In genomic region chr5:154059039-154059430, GRCh38 we compare ENCODE assay signal across 16 cellular contexts. TPM values are rescaled to one million over a fixed set of nuclear protein-coding genes. Genes with fewer than 3 reads are reported as not detected.
A peak's percentile ranks its signal among the peaks of the same experiment; 100 is the strongest.
DNase-seq lines count a peak whose midpoint lies in the region; ATAC-seq and TF ChIP-seq lines count a peak whose summit lies in the region.
"Had no signal": no experiment of that assay in that cellular context is flagged by ENCODE, and none has a peak within 500 bp of the region (broad histone marks: within the 10 kb centered on the region; RNA-seq: fewer than 3 reads in every experiment).

No MANE protein-coding gene starts in this region.

- TF ChIP-seq CTCF in GM06990 (IDR thresholded peaks at IDR 0.05; ENCODE audit: insufficient read depth, low read length, poor library complexity, severe bottlenecking) (no peak), tibial nerve (IDR thresholded peaks at IDR 0.05) (no peak)

- 52 to 61% methylated on average over 6 of the region's 6 CpGs for WGBS in tibial nerve, 2 donors

- H3K27ac Mint-ChIP-seq in T-helper 17 cell, result peak overlapping the region; percentile 87
- H3K27ac Mint-ChIP-seq: T-helper 1 cell treated with Interleukin-12 subunit alpha and Interleukin-12 subunit beta and Interleukin-4 antibody, amounts not matched to agents 30 μg/mL and 1 μg/mL, for 36 hours had no signal

- peaks cover 26% of the 10 kb centered on the region for H3K4me1 Mint-ChIP-seq in T-helper 17 cell

- H3K9me3 ChIP-seq in T-helper 17 cell (ENCODE audit: control insufficient read depth, low read length, poor library complexity, severe bottlenecking), result no peaks in the 10 kb centered on the region
- H3K9me3 ChIP-seq in tibial nerve, result no peaks in the 10 kb centered on the region

- no peak overlapping the region for H3K27ac ChIP-seq in tibial nerve

- H3K36me3 ChIP-seq in GM06990 (ENCODE audit: control insufficient read depth, insufficient read depth, low read length) (peaks cover 1% of the 10 kb centered on the region), tibial nerve (peaks cover 0 to 7% (median 0%) of the 10 kb centered on the region in 3 donors)

- peaks cover 0 to 15% (median 0%) of the 10 kb centered on the region in 4 donors for H3K4me1 ChIP-seq in tibial nerve

- H3K27me3 ChIP-seq in GM06990 (replicated peaks; ENCODE audit: control insufficient read depth, insufficient read depth, low read length) (no peaks in the 10 kb centered on the region), tibial nerve (no peaks in the 10 kb centered on the region)

- H3K36me3 Mint-ChIP-seq in T-helper 17 cell (ENCODE audit: low read depth), result peaks cover 4% of the 10 kb centered on the region

- H3K27me3 Mint-ChIP-seq in T-helper 17 cell, result no peaks in the 10 kb centered on the region

- H3K4me3 Mint-ChIP-seq in T-helper 17 cell, result peak overlapping the region; percentile 69
- H3K4me3 Mint-ChIP-seq: CD14-positive monocyte; T-helper 1 cell treated with Interleukin-12 subunit alpha and Interleukin-12 subunit beta and Interleukin-4 antibody, amounts not matched to agents 30 μg/mL and 1 μg/mL, for 36 hours had no signal

- no peak for TF ChIP-seq EP300 in tibial nerve (IDR thresholded peaks at IDR 0.05)

- DNase-seq in GM06990 (ENCODE audit: extremely low read depth, insufficient read length) (peak; percentile 18), T-helper 17 cell (no peak), iPS-NIHi7 (ENCODE audit: extremely low spot score) (no peak), GOT3 (lab: John Stamatoyannopoulos, UW) (no peak), NK-92 (lab: John Stamatoyannopoulos, UW; ENCODE audit: unreplicated experiment) (no peak), tibial nerve (ENCODE audit: low spot score in 2 of 2) (no peak)
- DNase-seq: activated gamma-delta T cell; cortex of kidney; NCI-H524 treated with DMSO at 0.1 percent for 48 hours; stimulated activated CD4-positive, alpha-beta T cell treated with anti-CD3 and anti-CD28 coated beads, Interleukin-15, amount 100 ng/mL, for 24 hours; substantia nigra had no signal

- no peak for TF ChIP-seq POLR2A in tibial nerve (IDR thresholded peaks at IDR 0.05)

- no peak overlapping the region for H3K4me3 ChIP-seq in GM06990 (replicated peaks; ENCODE audit: low read depth, low read length)
- H3K4me3 ChIP-seq in tibial nerve, result no peak overlapping the region
- H3K4me3 ChIP-seq: K562 had no signal

- ATAC-seq in GM19452 (IDR thresholded peaks at IDR 0.05; ENCODE audit: unreplicated experiment), result peak; percentile 52
- peak; percentile 50 for ATAC-seq in HG03025 (IDR thresholded peaks at IDR 0.05; ENCODE audit: low FRiP score, unreplicated experiment)
- ATAC-seq in T-helper 17 cell, result peak; percentile 54
- ATAC-seq: K562 had no signal

RNA-seq across cellular contexts. Expression of gene MFAP3, which starts 20.3 kb away (rescaled TPM):
- total RNA-seq in T-helper 17 cell (10 to 100 TPM; 18.0 to 19.3 TPM), tibial nerve (10 to 100 TPM; 15.7 to 45.9 (median 36.4) TPM)

RNA-seq across cellular contexts. Expression of gene FAM114A2, which starts 20.3 kb away (rescaled TPM):
- total RNA-seq in T-helper 17 cell, result 10 to 100 TPM; 21.9 to 25.8 TPM
- total RNA-seq in tibial nerve, result 10 to 100 TPM; 10.5 to 19.7 (median 13.6) TPM
